ENCODE assay signal across 30 cellular contexts in the genomic region with DNA sequence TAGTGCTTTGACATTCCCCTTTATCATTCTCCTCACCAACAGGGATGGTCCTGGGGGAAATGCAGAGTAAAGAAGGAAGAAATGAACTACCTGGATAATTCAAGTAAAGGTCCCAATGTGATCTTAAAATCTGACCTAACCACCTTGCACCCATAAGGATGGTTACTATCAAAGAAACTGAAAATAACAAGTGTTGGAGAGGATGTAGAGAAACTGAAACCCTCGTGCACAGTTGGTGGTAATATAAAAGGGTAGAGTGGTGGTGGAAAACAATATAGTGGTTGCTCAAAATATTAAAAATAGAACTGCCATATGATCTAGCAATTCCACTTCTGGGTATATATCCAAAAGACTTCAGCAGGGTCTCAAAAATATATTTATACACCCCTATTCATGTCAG.
"Had no signal": no experiment of that assay in that cellular context is flagged by ENCODE, and none has a peak within 500 bp of the region (broad histone marks: within the 10 kb centered on the region; RNA-seq: fewer than 3 reads in every experiment).

No MANE protein-coding gene starts in this region.

- H3K27me3 ChIP-seq: ascending aorta had no signal

- H3K9me3 ChIP-seq: ascending aorta had no signal

- H3K36me3 ChIP-seq: ascending aorta, cardiac muscle cell, WERI-Rb-1 had no signal

- H3K4me1 ChIP-seq: ascending aorta had no signal

- H3K4me3 ChIP-seq: ascending aorta, cardiac muscle cell had no signal

- ATAC-seq: activated CD4-positive, alpha-beta T cell treated with anti-CD3 and anti-CD28 coated beads for 36 hours; activated CD4-positive, CD25-positive, alpha-beta regulatory T cell treated with anti-CD3 and anti-CD28 coated beads, Interleukin-2, amount 50 U/mL, for 24 hours; activated CD8-positive, alpha-beta memory T cell treated with anti-CD3 and anti-CD28 coated beads, Interleukin-2, amount 10 ng/mL, durations not matched to agents 7 days and 5 days; activated CD8-positive, alpha-beta T cell treated with anti-CD3 and anti-CD28 coated beads, Interleukin-2, amount 10 ng/mL, durations not matched to agents 7 days and 5 days; activated naive CD8-positive, alpha-beta T cell treated with anti-CD3 and anti-CD28 coated beads, Interleukin-2, amount 50 U/mL, for 24 hours; WTC11 had no signal

- DNase-seq: activated CD4-positive, alpha-beta memory T cell treated with anti-CD3 and anti-CD28 coated beads, Interleukin-2, amount 10 ng/mL, durations not matched to agents 7 days and 5 days; activated CD4-positive, alpha-beta T cell treated with anti-CD3 and anti-CD28 coated beads for 1 hour; activated CD4-positive, alpha-beta T cell treated with anti-CD3 and anti-CD28 coated beads for 36 hours; activated CD4-positive, alpha-beta T cell treated with anti-CD3 and anti-CD28 coated beads for 48 hours; activated CD4-positive, alpha-beta T cell treated with anti-CD3 and anti-CD28 coated beads, Interleukin-2, amount 10 ng/mL, durations not matched to agents 7 days and 5 days; activated CD4-positive, alpha-beta T cell treated with anti-CD3 and anti-CD28 coated beads, Interleukin-2, amount 50 U/mL, for 48 hours; activated CD4-positive, CD25-positive, alpha-beta regulatory T cell; activated CD8-positive, alpha-beta memory T cell treated with anti-CD3 and anti-CD28 coated beads for 24 hours; activated CD8-positive, alpha-beta memory T cell treated with anti-CD3 and anti-CD28 coated beads, Interleukin-2, amount 10 ng/mL, durations not matched to agents 7 days and 5 days; activated CD8-positive, alpha-beta memory T cell treated with anti-CD3 and anti-CD28 coated beads, Interleukin-2, amount 50 U/mL, for 48 hours; activated CD8-positive, alpha-beta T cell treated with anti-CD3 and anti-CD28 coated beads, Interleukin-2, amount 10 ng/mL, durations not matched to agents 7 days and 5 days; activated effector memory CD4-positive, alpha-beta T cell treated with Interleukin-2 at 50 U/mL for 16 hours; activated gamma-delta T cell; activated naive CD4-positive, alpha-beta T cell treated with anti-CD3 and anti-CD28 coated beads, Interleukin-2, amount 10 ng/mL, durations not matched to agents 7 days and 5 days; activated naive CD4-positive, alpha-beta T cell treated with Interleukin-2 at 50 U/mL for 16 hours; activated naive CD8-positive, alpha-beta T cell treated with anti-CD3 and anti-CD28 coated beads, Interleukin-2, amount 10 ng/mL, durations not matched to agents 7 days and 5 days; activated naive CD8-positive, alpha-beta T cell treated with anti-CD3 and anti-CD28 coated beads, Interleukin-2, amount 50 U/mL, for 24 hours; activated T-cell treated with anti-CD3 and anti-CD28 coated beads, Interleukin-2, amount 50 U/mL, for 24 hours; activated T-cell treated with anti-CD3 and anti-CD28 coated beads, Interleukin-2, amount 50 U/mL, for 48 hours; amygdala; anterior cingulate cortex; caudate nucleus; cerebellar nuclear complex; T-helper 2 cell; T-helper 9 cell; WERI-Rb-1 had no signal

- H3K27ac ChIP-seq: ascending aorta, cardiac muscle cell, WERI-Rb-1 had no signal
